In genomic region chr20:38270869-38271608, GRCh38 we compare ENCODE assay signal across 9 cellular contexts. TPM values are rescaled to one million over a fixed set of nuclear protein-coding genes. Genes with fewer than 3 reads are reported as not detected.
DNase-seq lines count a peak whose midpoint lies in the region; ATAC-seq, FAIRE-seq and TF ChIP-seq lines count a peak whose summit lies in the region.
"Had no signal": no experiment of that assay in that cellular context is flagged by ENCODE, and none has a peak within 500 bp of the region (broad histone marks: within the 10 kb centered on the region; RNA-seq: fewer than 3 reads in every experiment).

No MANE protein-coding gene starts in this region.

- no peaks in the 10 kb centered on the region for H3K36me3 ChIP-seq in upper lobe of right lung

- H3K27ac ChIP-seq in upper lobe of right lung, result no peak overlapping the region

- no peaks in the 10 kb centered on the region for H3K9me3 ChIP-seq in upper lobe of right lung

- peaks cover 13% of the 10 kb centered on the region for H3K9me3 Mint-ChIP-seq in MCF 10A (ENCODE audit: unreplicated experiment)
- H3K9me3 Mint-ChIP-seq: effector memory CD8-positive, alpha-beta T cell had no signal

- H3K36me3 Mint-ChIP-seq in MCF 10A (ENCODE audit: insufficient read depth, unreplicated experiment), result no peaks in the 10 kb centered on the region

- no peak overlapping the region for H3K4me3 Mint-ChIP-seq in MCF 10A (ENCODE audit: unreplicated experiment)
- H3K4me3 Mint-ChIP-seq: effector memory CD8-positive, alpha-beta T cell had no signal

- intact Hi-C loops in MCF 10A (cut with micrococcal nuclease) (no loop called here), upper lobe of right lung (cut with DNase I) (no loop called here)

- peaks cover 30% of the 10 kb centered on the region for H3K4me1 Mint-ChIP-seq in MCF 10A (ENCODE audit: insufficient read depth, unreplicated experiment)

- TF ChIP-seq CTCF in MCF 10A (IDR thresholded peaks at IDR 0.05; ENCODE audit: unreplicated experiment), result no peak
- no peak for TF ChIP-seq CTCF in upper lobe of right lung (IDR thresholded peaks at IDR 0.05)

- H3K27me3 ChIP-seq in upper lobe of right lung, result no peaks in the 10 kb centered on the region

- H3K4me3 ChIP-seq in upper lobe of right lung, result no peak overlapping the region

- ATAC-seq in upper lobe of right lung (peak; percentile 37), GM21360 (IDR thresholded peaks at IDR 0.05; ENCODE audit: unreplicated experiment) (no peak), HG02642 (IDR thresholded peaks at IDR 0.05; ENCODE audit: poor library complexity, unreplicated experiment) (no peak)
- ATAC-seq: effector memory CD8-positive, alpha-beta T cell had no signal

- POLR2A ChIA-PET in MCF 10A (lab: Yijun Ruan, JAX), result no interaction called here

- FAIRE-seq in HTR-8/SVneo (lab: Jason Lieb, UNC), result peak; percentile 93

- BruUV-seq in MCF 10A (replicated peaks; lab: Mats Ljungman, UMichigan), result no TSS peak

- CTCF ChIA-PET in MCF 10A (lab: Yijun Ruan, JAX), result interaction anchor here (0.6 to 2.8 kb wide), 3 partner anchors 28 to 720 kb away, joined by 3 to 12 read pairs (median 3); no protein-coding TSS in a partner anchor

- DNase-seq in HTR-8/SVneo (ENCODE audit: insufficient read length, low spot score) (peak; percentile 98), MCF 10A (ENCODE audit: unreplicated experiment) (peak; percentile 96), iris pigment epithelial cell (ENCODE audit: low read depth) (peak; percentile 98), upper lobe of right lung (no peak), medulla oblongata (ENCODE audit: extremely low spot score) (no peak), nucleus accumbens (lab: John Stamatoyannopoulos, UW) (no peak)
- DNase-seq: effector memory CD8-positive, alpha-beta T cell had no signal

- no peaks in the 10 kb centered on the region for H3K27me3 Mint-ChIP-seq in MCF 10A (ENCODE audit: insufficient read depth, unreplicated experiment)

- H3K4me1 ChIP-seq in upper lobe of right lung, result peaks cover 8% of the 10 kb centered on the region

- peak overlapping the region; percentile 28 for H3K27ac Mint-ChIP-seq in MCF 10A (ENCODE audit: low read depth, unreplicated experiment)
- H3K27ac Mint-ChIP-seq: effector memory CD8-positive, alpha-beta T cell had no signal

RNA-seq across cellular contexts. Expression of gene KIAA1755, which starts 10.5 kb away (rescaled TPM):
- total RNA-seq in MCF 10A (2022) (not detected in 2 replicates), upper lobe of right lung (2.3 TPM)

RNA-seq across cellular contexts. Expression of gene BPI, which starts 32.9 kb away (rescaled TPM):
- not detected in 2 replicates for total RNA-seq in MCF 10A (2022)
- total RNA-seq in upper lobe of right lung, result not detected

Comparison
In these comparisons a context has a peak if more than half of its experiments do, and no peak if none do; other contexts are left out.
1. DNase-seq: peak in HTR-8/SVneo (single experiment), MCF 10A (single experiment) and iris pigment epithelial cell (single experiment); none in upper lobe of right lung (single experiment), medulla oblongata (single experiment) and nucleus accumbens (0 of 56).